ENCODE assay signal across 7 cellular contexts in the genomic region with DNA sequence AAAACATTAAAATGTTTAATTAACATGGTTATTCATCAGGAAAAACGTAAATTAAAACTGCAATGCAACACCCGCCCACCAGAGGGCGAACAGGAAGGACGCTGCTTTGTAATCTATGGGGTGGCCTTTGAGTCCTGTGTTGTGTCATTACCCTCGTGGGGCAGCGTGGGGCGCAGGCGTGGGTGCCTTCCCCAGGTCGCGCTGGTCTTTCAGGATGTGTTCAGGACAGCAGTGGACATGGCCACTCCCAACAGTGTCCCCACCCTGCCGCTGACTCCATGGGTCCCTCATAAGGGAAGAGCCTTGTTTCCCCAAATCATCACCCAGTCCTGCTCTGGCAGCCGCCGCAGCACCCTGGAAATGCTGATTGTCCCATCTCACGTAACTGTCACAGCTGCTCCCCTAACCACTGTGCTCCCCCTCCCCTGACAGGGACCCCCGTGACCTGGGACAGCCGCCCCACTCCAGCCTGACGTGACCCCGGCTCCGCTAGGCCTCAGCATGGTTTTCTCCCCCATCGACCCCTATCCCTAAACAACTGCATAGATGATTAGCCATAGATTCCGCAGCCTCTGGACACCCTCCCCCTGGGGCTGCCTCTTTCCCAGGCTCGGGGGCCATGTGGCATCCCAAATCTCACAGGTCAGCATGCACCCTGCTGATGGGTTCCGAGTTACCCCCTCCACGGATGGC. TPM values are rescaled to one million over a fixed set of nuclear protein-coding genes. Genes with fewer than 3 reads are reported as not detected.
DNase-seq lines count a peak whose midpoint lies in the region; ATAC-seq and TF ChIP-seq lines count a peak whose summit lies in the region.

No MANE protein-coding gene starts in this region.

- H3K27me3 ChIP-seq in stomach: peaks cover 0 to 54% (median 19%) of the 10 kb centered on the region in 3 donors

- no peaks in the 10 kb centered on the region for H3K9me3 ChIP-seq in stomach

- no peaks in the 10 kb centered on the region for H3K36me3 Mint-ChIP-seq in activated CD4-positive, alpha-beta memory T cell treated with anti-CD3 and anti-CD28 coated beads for 36 hours
- H3K36me3 Mint-ChIP-seq in endothelial cell (ENCODE audit: low read depth, unreplicated experiment) (no peaks in the 10 kb centered on the region), natural killer cell (no peaks in the 10 kb centered on the region)

- peak; percentile 30 for DNase-seq in MV-4-11 (lab: John Stamatoyannopoulos, UW)
- peak; percentile 66 for DNase-seq in activated CD4-positive, alpha-beta memory T cell treated with anti-CD3 and anti-CD28 coated beads for 36 hours
- peak; percentile 59 for DNase-seq in endothelial cell (ENCODE audit: low spot score)
- DNase-seq in natural killer cell: peak; percentile 48
- peak; percentile 44 for DNase-seq in stomach

- intact Hi-C loops in activated CD4-positive, alpha-beta memory T cell treated with anti-CD3 and anti-CD28 coated beads for 36 hours (cut with micrococcal nuclease): loop anchor here (10.0 kb wide), 1 partner anchor 362 kb away; a partner anchor contains a TSS
- intact Hi-C loops in natural killer cell (cut with micrococcal nuclease) (no loop called here), stomach (cut with DNase I; ENCODE audit: low total_unique reads) (no loop called here)

- H3K27me3 Mint-ChIP-seq in activated CD4-positive, alpha-beta memory T cell treated with anti-CD3 and anti-CD28 coated beads for 36 hours: peaks cover 12% of the 10 kb centered on the region
- H3K27me3 Mint-ChIP-seq in endothelial cell (ENCODE audit: unreplicated experiment) (peaks cover 3% of the 10 kb centered on the region), natural killer cell (ENCODE audit: low read depth in 2 of 2) (peaks cover 0 to 5% of the 10 kb centered on the region in 2 donors)

- TF ChIP-seq EP300 in stomach (IDR thresholded peaks at IDR 0.05): no peak

- H3K36me3 ChIP-seq in stomach: no peaks in the 10 kb centered on the region

- H3K4me1 Mint-ChIP-seq in activated CD4-positive, alpha-beta memory T cell treated with anti-CD3 and anti-CD28 coated beads for 36 hours (ENCODE audit: low read depth): no peaks in the 10 kb centered on the region
- H3K4me1 Mint-ChIP-seq in endothelial cell (ENCODE audit: unreplicated experiment) (no peaks in the 10 kb centered on the region), natural killer cell (no peaks in the 10 kb centered on the region)

- 46 to 56% (median 54%) methylated on average over 24 of the region's 24 CpGs for whole genome bisulfite sequencing in stomach, 5 donors

- no peak overlapping the region for H3K4me3 Mint-ChIP-seq in activated CD4-positive, alpha-beta memory T cell treated with anti-CD3 and anti-CD28 coated beads for 36 hours
- H3K4me3 Mint-ChIP-seq in endothelial cell (ENCODE audit: unreplicated experiment): no peak overlapping the region
- no peak overlapping the region for H3K4me3 Mint-ChIP-seq in natural killer cell

- CTCF ChIA-PET in activated CD4-positive, alpha-beta memory T cell treated with anti-CD3 and anti-CD28 coated beads for 36 hours (lab: Charles Lee): interaction anchor here (0.6 to 1.1 kb wide), 6 partner anchors 7 to 520 kb away, joined by 3 to 4 read pairs (median 3); no protein-coding TSS in a partner anchor

- peak; percentile 52 to 73 (median 58) for ATAC-seq in natural killer cell
- ATAC-seq in GM21786 (IDR thresholded peaks at IDR 0.05; ENCODE audit: unreplicated experiment): no peak

- no peaks in the 10 kb centered on the region for H3K9me3 Mint-ChIP-seq in activated CD4-positive, alpha-beta memory T cell treated with anti-CD3 and anti-CD28 coated beads for 36 hours
- H3K9me3 Mint-ChIP-seq in endothelial cell (ENCODE audit: unreplicated experiment) (no peaks in the 10 kb centered on the region), natural killer cell (no peaks in the 10 kb centered on the region)

- H3K27ac Mint-ChIP-seq in activated CD4-positive, alpha-beta memory T cell treated with anti-CD3 and anti-CD28 coated beads for 36 hours: no peak overlapping the region
- H3K27ac Mint-ChIP-seq in endothelial cell (ENCODE audit: unreplicated experiment): no peak overlapping the region
- H3K27ac Mint-ChIP-seq in natural killer cell: no peak overlapping the region

- POLR2A ChIA-PET in activated CD4-positive, alpha-beta memory T cell treated with anti-CD3 and anti-CD28 coated beads for 36 hours (lab: Charles Lee): no interaction called here

- TF ChIP-seq POLR2A in stomach (IDR thresholded peaks at IDR 0.05): no peak

- H3K4me1 ChIP-seq in stomach: peaks cover 0 to 7% (median 2%) of the 10 kb centered on the region in 4 donors

- H3K27ac ChIP-seq in stomach: no peak overlapping the region

- peak; percentile 74 for TF ChIP-seq CTCF in GM12873 (IDR thresholded peaks at IDR 0.05; ENCODE audit: insufficient read depth, low read depth, low read length, missing control alignments)
- peak; percentile 94 for TF ChIP-seq CTCF in endothelial cell (IDR thresholded peaks at IDR 0.05; ENCODE audit: unreplicated experiment)
- peak; percentile 82 for TF ChIP-seq CTCF in natural killer cell (IDR thresholded peaks at IDR 0.05)
- TF ChIP-seq CTCF in stomach (IDR thresholded peaks at IDR 0.05): peak in 4 of 7 experiments; percentile 52 to 75 (median 62)

- no peak overlapping the region for H3K4me3 ChIP-seq in stomach

RNA-seq across cellular contexts. Expression of a gene that starts 36.4 kb away (rescaled TPM):
- total RNA-seq in activated CD4-positive, alpha-beta memory T cell treated with anti-CD3 and anti-CD28 coated beads for 36 hours: not detected
- total RNA-seq in endothelial cell (ENCODE audit: unreplicated experiment): not detected
- total RNA-seq in natural killer cell: not detected
- not detected for total RNA-seq in stomach
- polyA plus RNA-seq in stomach: not detected

RNA-seq across cellular contexts. Expression of a gene that starts 41.4 kb away (rescaled TPM):
- not detected for total RNA-seq in activated CD4-positive, alpha-beta memory T cell treated with anti-CD3 and anti-CD28 coated beads for 36 hours
- not detected for total RNA-seq in endothelial cell (ENCODE audit: unreplicated experiment)
- total RNA-seq in natural killer cell: not detected
- not detected for total RNA-seq in stomach
- not detected for polyA plus RNA-seq in stomach

RNA-seq across cellular contexts. Expression of a gene that starts 57.0 kb away (rescaled TPM):
- not detected for total RNA-seq in activated CD4-positive, alpha-beta memory T cell treated with anti-CD3 and anti-CD28 coated beads for 36 hours
- total RNA-seq in endothelial cell (ENCODE audit: unreplicated experiment) (not detected), natural killer cell (not detected), stomach (not detected)
- not detected for polyA plus RNA-seq in stomach
